Comparison of ENCODE assay signal across 9 cellular contexts in the genomic region with DNA sequence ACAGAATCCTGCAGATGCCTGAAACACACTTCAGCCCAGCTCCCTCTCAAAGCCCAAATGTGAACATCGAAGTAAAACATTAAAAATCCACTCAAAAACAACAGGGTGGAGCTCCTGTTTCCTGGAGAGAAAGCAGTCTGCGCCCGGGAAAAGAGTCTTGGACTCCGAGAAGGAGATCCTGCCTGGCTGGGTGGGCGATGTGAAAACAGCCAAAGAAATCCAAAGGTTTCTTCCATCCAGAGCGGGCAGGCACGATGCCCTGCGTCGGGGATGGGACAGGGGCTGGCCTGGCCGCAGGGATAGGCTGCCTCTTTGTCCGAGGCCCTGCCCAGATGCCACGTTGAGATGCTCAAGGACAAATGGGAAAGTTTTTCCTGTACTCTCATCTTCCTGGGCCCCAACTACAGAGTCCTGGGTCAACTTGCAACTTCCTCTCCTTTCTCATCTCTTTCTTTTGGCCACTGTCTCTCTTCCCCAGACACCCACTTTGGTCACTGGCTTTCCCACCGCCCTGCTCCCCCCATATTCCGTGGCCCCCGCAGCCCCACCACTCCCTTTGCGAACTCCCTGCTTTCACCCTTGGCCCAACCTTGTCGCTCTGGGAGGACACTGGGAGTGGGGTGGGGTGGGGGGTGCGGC. TPM values are rescaled to one million over a fixed set of nuclear protein-coding genes. Genes with fewer than 3 reads are reported as not detected.
DNase-seq lines count a peak whose midpoint lies in the region; ATAC-seq, FAIRE-seq and TF ChIP-seq lines count a peak whose summit lies in the region.
"Had no signal": no experiment of that assay in that cellular context is flagged by ENCODE, and none has a peak within 500 bp of the region (broad histone marks: within the 10 kb centered on the region; RNA-seq: fewer than 3 reads in every experiment).

No MANE protein-coding gene starts in this region.

- no peaks in the 10 kb centered on the region for H3K9me3 Mint-ChIP-seq in activated T-helper 17 cell treated with anti-CD3 and anti-CD28 coated beads, Interleukin-2, amount 50 U/mL, for 72 hours
- no peaks in the 10 kb centered on the region for H3K9me3 Mint-ChIP-seq in nephron progenitor cell

- no peaks in the 10 kb centered on the region for H3K36me3 ChIP-seq in DOHH2 (ENCODE audit: control insufficient read depth, low read length)

- H4K20me1 ChIP-seq in DOHH2 (ENCODE audit: control insufficient read depth, insufficient read depth, low read depth, low read length): no peaks in the 10 kb centered on the region

- H3K36me3 Mint-ChIP-seq in activated T-helper 17 cell treated with anti-CD3 and anti-CD28 coated beads, Interleukin-2, amount 50 U/mL, for 72 hours (ENCODE audit: low read depth): peaks cover 2% of the 10 kb centered on the region
- H3K36me3 Mint-ChIP-seq in nephron progenitor cell (ENCODE audit: low read depth): no peaks in the 10 kb centered on the region

- 0 out of 2 replicates have a peak, but pooled peaks cover 5% of the 10 kb centered on the region for H3K27me3 ChIP-seq in DOHH2 (ENCODE audit: control insufficient read depth, low read length)

- no peaks in the 10 kb centered on the region for H3K9me2 ChIP-seq in DOHH2 (replicated peaks; ENCODE audit: control insufficient read depth, low read length)

- peaks cover 47% of the 10 kb centered on the region for H3K4me1 ChIP-seq in DOHH2 (ENCODE audit: control insufficient read depth, low read length)

- DNase-seq in LoVo (ENCODE audit: low spot score) (peak; percentile 59), frontal cortex (ENCODE audit: low spot score in 2 of 2) (peak; percentile 47 to 61), nephron progenitor cell (peak; percentile 64), NCI-H2029 (lab: John Stamatoyannopoulos, UW) (no peak)

- no peak for FAIRE-seq in frontal cortex (lab: Jason Lieb, UNC)
- FAIRE-seq: endometrium had no signal

- peaks cover 4% of the 10 kb centered on the region; the same call in 1 of the 2 replicates for H3F3A ChIP-seq in DOHH2 (ENCODE audit: control insufficient read depth, insufficient read depth)

- H3K27ac Mint-ChIP-seq in activated T-helper 17 cell treated with anti-CD3 and anti-CD28 coated beads, Interleukin-2, amount 50 U/mL, for 72 hours: no peak overlapping the region
- H3K27ac Mint-ChIP-seq in nephron progenitor cell: no peak overlapping the region

- TF ChIP-seq CTCF in DOHH2 (IDR thresholded peaks at IDR 0.05; ENCODE audit: low read depth, low read length, poor library complexity, severe bottlenecking) (no peak), nephron progenitor cell (IDR thresholded peaks at IDR 0.05) (no peak)

- H3K79me2 ChIP-seq in DOHH2 (ENCODE audit: control insufficient read depth, low read length): no peaks in the 10 kb centered on the region

- no peaks in the 10 kb centered on the region for H3K27me3 Mint-ChIP-seq in activated T-helper 17 cell treated with anti-CD3 and anti-CD28 coated beads, Interleukin-2, amount 50 U/mL, for 72 hours
- peaks cover 24% of the 10 kb centered on the region for H3K27me3 Mint-ChIP-seq in nephron progenitor cell (ENCODE audit: low read depth, poor library complexity)

- ATAC-seq in activated T-helper 17 cell treated with anti-CD3 and anti-CD28 coated beads, Interleukin-2, amount 50 U/mL, for 72 hours (replicated peaks): no peak
- ATAC-seq in GM21529 (IDR thresholded peaks at IDR 0.05; ENCODE audit: unreplicated experiment) (no peak), GM19351 (IDR thresholded peaks at IDR 0.05; ENCODE audit: unreplicated experiment) (no peak)

- no peaks in the 10 kb centered on the region for H3K9me3 ChIP-seq in DOHH2 (ENCODE audit: control insufficient read depth, insufficient read depth, low read length)

- peaks cover 31% of the 10 kb centered on the region for H3K4me1 Mint-ChIP-seq in activated T-helper 17 cell treated with anti-CD3 and anti-CD28 coated beads, Interleukin-2, amount 50 U/mL, for 72 hours
- H3K4me1 Mint-ChIP-seq in nephron progenitor cell: peaks cover 55% of the 10 kb centered on the region

- H3K4me3 Mint-ChIP-seq in activated T-helper 17 cell treated with anti-CD3 and anti-CD28 coated beads, Interleukin-2, amount 50 U/mL, for 72 hours: peak overlapping the region; percentile 80
- peak overlapping the region; percentile 93 for H3K4me3 Mint-ChIP-seq in nephron progenitor cell

- H3K4me3 ChIP-seq in DOHH2 (ENCODE audit: low read length): peak overlapping the region; percentile 67

- no peak overlapping the region for H3K27ac ChIP-seq in DOHH2 (ENCODE audit: low read depth, low read length)

- H3K4me2 ChIP-seq in DOHH2 (ENCODE audit: low read length): peak overlapping the region; percentile 84

RNA-seq across cellular contexts. Expression of a gene that starts 0.6 kb away (rescaled TPM):
- total RNA-seq in activated T-helper 17 cell treated with anti-CD3 and anti-CD28 coated beads, Interleukin-2, amount 50 U/mL, for 72 hours: 10 to 100 TPM in 1 of 2 donors, 1 to 10 TPM in 1; 8.6 to 25.6 TPM
- total RNA-seq in frontal cortex: 8.2 TPM

RNA-seq across cellular contexts. Expression of a gene that starts 55.6 kb away (rescaled TPM):
- 100 to 1,000 TPM; 175 to 186 TPM for total RNA-seq in activated T-helper 17 cell treated with anti-CD3 and anti-CD28 coated beads, Interleukin-2, amount 50 U/mL, for 72 hours
- 411 TPM for total RNA-seq in frontal cortex
